29 cellular contexts compared by ENCODE assay signal in genomic region chr10:122863216-122863615, GRCh38. TPM values are rescaled to one million over a fixed set of nuclear protein-coding genes. Genes with fewer than 3 reads are reported as not detected.
"Had no signal": no experiment of that assay in that cellular context is flagged by ENCODE, and none has a peak within 500 bp of the region (broad histone marks: within the 10 kb centered on the region; RNA-seq: fewer than 3 reads in every experiment).

No MANE protein-coding gene starts in this region.

- H3K27ac ChIP-seq: cardiac muscle cell, Peyer's patch, RWPE1 had no signal

- H3K4me1 ChIP-seq: Peyer's patch had no signal

- DNase-seq: activated CD4-positive, alpha-beta T cell treated with anti-CD3 and anti-CD28 coated beads for 48 hours; activated CD4-positive, alpha-beta T cell treated with anti-CD3 and anti-CD28 coated beads, Interleukin-2, amount 50 U/mL, for 4 hours; activated CD4-positive, CD25-positive, alpha-beta regulatory T cell treated with anti-CD3 and anti-CD28 coated beads, Interleukin-2, amount 50 U/mL, for 72 hours; activated CD8-positive, alpha-beta memory T cell treated with anti-CD3 and anti-CD28 coated beads, Interleukin-2, amount 10 ng/mL, durations not matched to agents 7 days and 5 days; activated CD8-positive, alpha-beta T cell treated with anti-CD3 and anti-CD28 coated beads, Interleukin-2, amount 10 ng/mL, durations not matched to agents 7 days and 5 days; activated effector memory CD4-positive, alpha-beta T cell treated with Interleukin-2 at 50 U/mL for 16 hours; activated naive CD4-positive, alpha-beta T cell; activated naive CD8-positive, alpha-beta T cell treated with anti-CD3 and anti-CD28 coated beads, Interleukin-2, amount 50 U/mL, for 24 hours; activated T-cell treated with anti-CD3 and anti-CD28 coated beads, Interleukin-2, amount 50 U/mL, for 24 hours; amniotic stem cell; MM.1S; NCI-H1105; NCI-H1436; NCI-H1694 treated with DMSO at 0.1 percent for 48 hours; NCI-H2081; NCI-H2171; NCI-H2227 treated with DMSO at 0.1 percent for 48 hours; NCI-H446 treated with DMSO at 0.1 percent for 48 hours; NCI-H524 treated with DMSO at 0.1 percent for 48 hours; NCI-H748 treated with DMSO at 0.1 percent for 48 hours; Peyer's patch; SHP77 treated with DMSO at 0.1 percent for 48 hours had no signal

- H3K27me3 ChIP-seq: cardiac muscle cell, Peyer's patch had no signal

- H3K36me3 ChIP-seq: cardiac muscle cell, Peyer's patch had no signal

- ATAC-seq: activated CD8-positive, alpha-beta memory T cell treated with anti-CD3 and anti-CD28 coated beads, Interleukin-2, amount 10 ng/mL, durations not matched to agents 7 days and 5 days; activated CD8-positive, alpha-beta T cell treated with anti-CD3 and anti-CD28 coated beads, Interleukin-2, amount 10 ng/mL, durations not matched to agents 7 days and 5 days; activated naive CD4-positive, alpha-beta T cell treated with anti-CD3 and anti-CD28 coated beads, Interleukin-2, amount 50 U/mL, for 72 hours; activated naive CD8-positive, alpha-beta T cell treated with anti-CD3 and anti-CD28 coated beads, Interleukin-2, amount 50 U/mL, for 24 hours had no signal

- H3K4me3 ChIP-seq: cardiac muscle cell, Peyer's patch had no signal

- H3K9me3 ChIP-seq: Peyer's patch had no signal

RNA-seq across cellular contexts. Expression of gene FAM24B, which starts 16.2 kb away (rescaled TPM):
- polyA plus RNA-seq: cardiac muscle cell had no signal

RNA-seq across cellular contexts. Expression of gene CUZD1, which starts 17.6 kb away (rescaled TPM):
- polyA plus RNA-seq: cardiac muscle cell had no signal

RNA-seq across cellular contexts. Expression of gene FAM24A, which starts 47.2 kb away (rescaled TPM):
- total RNA-seq: activated CD8-positive, alpha-beta memory T cell treated with anti-CD3 and anti-CD28 coated beads, Interleukin-2, amount 10 ng/mL, durations not matched to agents 7 days and 5 days; activated CD8-positive, alpha-beta T cell treated with anti-CD3 and anti-CD28 coated beads, Interleukin-2, amount 10 ng/mL, durations not matched to agents 7 days and 5 days; activated naive CD4-positive, alpha-beta T cell treated with anti-CD3 and anti-CD28 coated beads, Interleukin-2, amount 50 U/mL, for 72 hours; activated T-helper 1 cell treated with anti-CD3 and anti-CD28 coated beads, Interleukin-12 subunit alpha, Interleukin-12 subunit beta, Interleukin-2, Interleukin-4 antibody, amounts not matched to agents 30 ng/mL and 10 ng/mL and 1 ng/mL, durations not matched to agents 14 hours and 24 hours and 36 hours; astrocyte; cardiac muscle cell; OCI-LY7; Peyer's patch; SK-MEL-5 had no signal
- polyA plus RNA-seq: cardiac muscle cell had no signal
